ENCODE assay signal across 6 cellular contexts in the genomic region with DNA sequence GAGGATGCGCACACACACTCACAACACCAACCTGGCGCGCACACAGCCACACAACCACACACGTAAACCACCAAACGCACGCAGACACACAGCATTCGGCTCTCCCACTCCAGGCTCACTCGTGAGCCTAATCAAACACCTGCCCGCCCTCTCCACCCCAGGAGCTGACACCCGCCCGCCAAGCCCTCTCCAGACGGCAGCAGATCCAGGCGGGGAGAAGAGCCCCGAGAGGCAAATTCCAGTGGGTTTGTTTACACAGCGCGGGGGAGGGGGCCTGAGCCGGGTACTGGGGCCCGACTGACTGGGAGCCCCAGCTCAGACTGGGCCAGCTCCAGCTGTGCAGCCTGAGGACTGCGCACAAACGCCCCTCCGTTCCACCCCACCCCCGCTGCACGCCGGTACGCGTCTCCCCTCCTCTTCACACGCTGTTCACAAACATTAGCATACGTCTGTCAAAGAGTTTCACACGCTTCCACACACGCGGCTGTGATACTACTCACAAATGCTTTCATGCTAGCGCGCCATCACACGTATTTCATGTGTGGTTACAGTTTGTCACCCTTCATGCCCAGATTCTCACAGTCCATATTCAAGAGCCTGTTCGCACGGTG. TPM values are rescaled to one million over a fixed set of nuclear protein-coding genes. Genes with fewer than 3 reads are reported as not detected.
DNase-seq lines count a peak whose midpoint lies in the region; ATAC-seq and TF ChIP-seq lines count a peak whose summit lies in the region.

No MANE protein-coding gene starts in this region.

- ATAC-seq in CD4-positive, CD25-positive, alpha-beta regulatory T cell (ENCODE audit: low read depth in 2 of 2): peak; percentile 60 to 63
- no peak for ATAC-seq in GM19467 (IDR thresholded peaks at IDR 0.05; ENCODE audit: unreplicated experiment)

- H3K27me3 ChIP-seq in CD4-positive, CD25-positive, alpha-beta regulatory T cell (ENCODE audit: control insufficient read depth, insufficient read depth, low read length): peaks cover 9% of the 10 kb centered on the region
- H3K27me3 ChIP-seq in mammary epithelial cell (ENCODE audit: insufficient read depth, low read length): no peaks in the 10 kb centered on the region
- H3K27me3 ChIP-seq in mucosa of stomach (ENCODE audit: control insufficient read depth, insufficient read depth, low read length): no peaks in the 10 kb centered on the region

- 19% methylated on average over 14 of the region's 36 CpGs for WGBS in mammary epithelial cell (ENCODE audit: low coverage, missing lambda C conversion rate)

- H3K9ac ChIP-seq in mammary epithelial cell (ENCODE audit: insufficient read depth, low read length): peak overlapping the region; percentile 56
- peak overlapping the region; percentile 67 for H3K9ac ChIP-seq in mucosa of stomach (ENCODE audit: low read length)

- peaks cover 34% of the 10 kb centered on the region for H3K79me2 ChIP-seq in mammary epithelial cell (ENCODE audit: insufficient read depth, low read length)

- no peak for TF ChIP-seq CTCF in mammary epithelial cell (conservative IDR thresholded peaks at IDR 0.05 in 1 of 2, IDR thresholded peaks at IDR 0.05 in 1 of 2; ENCODE audit: extremely low read depth in 1 of 2, insufficient read depth in 1 of 2, low read depth in 1 of 2, low read length in 2 of 2)

- H3K36me3 Mint-ChIP-seq in CD4-positive, CD25-positive, alpha-beta regulatory T cell: no peaks in the 10 kb centered on the region

- peak overlapping the region; percentile 75 to 94 (median 87) for H3K4me3 Mint-ChIP-seq in CD4-positive, CD25-positive, alpha-beta regulatory T cell

- H2AFZ ChIP-seq in mammary epithelial cell (ENCODE audit: low read depth, low read length): peak overlapping the region; percentile 93

- DNase-seq in CD4-positive, CD25-positive, alpha-beta regulatory T cell: peak in 2 of 3 donors; percentile 40 to 61
- DNase-seq in NCI-H510A treated with DMSO at 0.1 percent for 48 hours (lab: John Stamatoyannopoulos, UW) (peak; percentile 53), mammary epithelial cell (no peak)
- DNase-seq in NK-92 treated with Interleukin-12 subunit alpha and Interleukin-12 subunit beta, amount 100 ng/mL, for 24 hours (lab: John Stamatoyannopoulos, UW): no peak

- no peaks in the 10 kb centered on the region for H3K36me3 ChIP-seq in CD4-positive, CD25-positive, alpha-beta regulatory T cell (ENCODE audit: control insufficient read depth, insufficient read depth, low read length)
- H3K36me3 ChIP-seq in mammary epithelial cell (ENCODE audit: insufficient read depth, low read length) (peaks cover 5% of the 10 kb centered on the region), mucosa of stomach (ENCODE audit: control insufficient read depth, insufficient read depth, low read length) (peaks cover under 1% of the 10 kb centered on the region)

- H3K27me3 Mint-ChIP-seq in CD4-positive, CD25-positive, alpha-beta regulatory T cell: peaks cover 69% of the 10 kb centered on the region

- in situ Hi-C loops in mammary epithelial cell (cut with MboI; ENCODE audit: low sequenced_read_pairs in 2 of 2): no loop called here

- peak overlapping the region; percentile 100 for H3K4me2 ChIP-seq in mammary epithelial cell (ENCODE audit: insufficient read depth, low read depth, low read length)

- H3K9me3 Mint-ChIP-seq in CD4-positive, CD25-positive, alpha-beta regulatory T cell: no peaks in the 10 kb centered on the region

- CTCF ChIA-PET in mammary epithelial cell (lab: Charles Lee; ENCODE audit: low non-redundant PET): no interaction called here

- BruUV-seq in mammary epithelial cell (replicated peaks; lab: Mats Ljungman, UMichigan): no TSS peak

- no peak overlapping the region for H3K27ac ChIP-seq in CD4-positive, CD25-positive, alpha-beta regulatory T cell (ENCODE audit: insufficient read depth, low read length, poor library complexity, severe bottlenecking)
- H3K27ac ChIP-seq in mammary epithelial cell (ENCODE audit: insufficient read depth, low read depth, low read length): peak overlapping the region; percentile 46

- no peaks in the 10 kb centered on the region for H3K9me3 ChIP-seq in CD4-positive, CD25-positive, alpha-beta regulatory T cell (ENCODE audit: control insufficient read depth in 2 of 2, low read length in 2 of 2)
- H3K9me3 ChIP-seq in mammary epithelial cell (replicated peaks; ENCODE audit: insufficient read depth, low read length) (no peaks in the 10 kb centered on the region), mucosa of stomach (ENCODE audit: control insufficient read depth, low read length) (no peaks in the 10 kb centered on the region)

- peak overlapping the region in 2 of 3 donors; percentile 23 to 49 for H3K27ac Mint-ChIP-seq in CD4-positive, CD25-positive, alpha-beta regulatory T cell

- H4K20me1 ChIP-seq in mammary epithelial cell (ENCODE audit: insufficient read depth, low read length): no peaks in the 10 kb centered on the region

- H3K4me1 ChIP-seq in CD4-positive, CD25-positive, alpha-beta regulatory T cell (ENCODE audit: control insufficient read depth, insufficient read depth, low read length, poor library complexity, severe bottlenecking): peaks cover 35% of the 10 kb centered on the region
- H3K4me1 ChIP-seq in mammary epithelial cell (ENCODE audit: insufficient read depth, low read length) (peaks cover 60% of the 10 kb centered on the region), mucosa of stomach (ENCODE audit: control insufficient read depth, insufficient read depth, low read length) (peaks cover 58% of the 10 kb centered on the region)

- intact Hi-C loops in mammary epithelial cell (cut with micrococcal nuclease): loop anchor here (1.0 kb wide), 1 partner anchor 10 kb away; no protein-coding TSS in a partner anchor

- H3K4me3 ChIP-seq in CD4-positive, CD25-positive, alpha-beta regulatory T cell (ENCODE audit: low read depth, low read length): peak overlapping the region; percentile 50
- H3K4me3 ChIP-seq in mammary epithelial cell (replicated peaks in 1 of 3; ENCODE audit: insufficient read depth in 1 of 3, low read depth in 2 of 3, low read length in 3 of 3) (peak overlapping the region; percentile 44 to 89 (median 66)), mucosa of stomach (ENCODE audit: low read length) (peak overlapping the region; percentile 34)

- H3K4me1 Mint-ChIP-seq in CD4-positive, CD25-positive, alpha-beta regulatory T cell: peaks cover 0 to 41% (median 18%) of the 10 kb centered on the region in 4 donors

- dilution Hi-C loops in mammary epithelial cell (cut with HindIII; ENCODE audit: low sequenced_read_pairs): no loop called here

RNA-seq across cellular contexts. Expression of a gene that starts 1.1 kb away (rescaled TPM):
- total RNA-seq in CD4-positive, CD25-positive, alpha-beta regulatory T cell: 0.30 TPM
- 1 to 10 TPM; 1.4 to 6.8 (median 3.3) TPM for polyA plus RNA-seq in CD4-positive, CD25-positive, alpha-beta regulatory T cell
- total RNA-seq in mammary epithelial cell: 10 to 100 TPM; 21.5 to 54.0 TPM
- polyA plus RNA-seq in mammary epithelial cell: 28.8 TPM
- polyA minus RNA-seq in mammary epithelial cell: 13.7 TPM

RNA-seq across cellular contexts. Expression of a gene that starts 9.1 kb away (rescaled TPM):
- 24.1 TPM for total RNA-seq in CD4-positive, CD25-positive, alpha-beta regulatory T cell
- 10 to 100 TPM; 45.1 to 59.3 (median 46.0) TPM for polyA plus RNA-seq in CD4-positive, CD25-positive, alpha-beta regulatory T cell
- total RNA-seq in mammary epithelial cell: 10 to 100 TPM; 31.3 to 40.2 TPM
- 54.8 TPM for polyA plus RNA-seq in mammary epithelial cell
- polyA minus RNA-seq in mammary epithelial cell: 47.1 TPM

RNA-seq across cellular contexts. Expression of a gene that starts 13.7 kb away (rescaled TPM):
- total RNA-seq in CD4-positive, CD25-positive, alpha-beta regulatory T cell: 28.1 TPM
- polyA plus RNA-seq in CD4-positive, CD25-positive, alpha-beta regulatory T cell: 100 to 1,000 TPM in 3 of 4 donors, 10 to 100 TPM in 1; 98.3 to 116 (median 101) TPM
- 10 to 100 TPM; 27.2 to 67.9 TPM for total RNA-seq in mammary epithelial cell
- polyA plus RNA-seq in mammary epithelial cell: 76.4 TPM
- 1.8 TPM for polyA minus RNA-seq in mammary epithelial cell

RNA-seq across cellular contexts. Expression of a gene that starts 46.5 kb away (rescaled TPM):
- 122 TPM for total RNA-seq in CD4-positive, CD25-positive, alpha-beta regulatory T cell
- 100 to 1,000 TPM; 468 to 537 (median 507) TPM for polyA plus RNA-seq in CD4-positive, CD25-positive, alpha-beta regulatory T cell
- total RNA-seq in mammary epithelial cell: 100 to 1,000 TPM in 1 of 2 donors, 10 to 100 TPM in 1; 62.7 to 177 TPM
- polyA plus RNA-seq in mammary epithelial cell: 188 TPM
- 164 TPM for polyA minus RNA-seq in mammary epithelial cell

RNA-seq across cellular contexts. Expression of a gene that starts 47.0 kb away (rescaled TPM):
- 6.1 TPM for total RNA-seq in CD4-positive, CD25-positive, alpha-beta regulatory T cell
- polyA plus RNA-seq in CD4-positive, CD25-positive, alpha-beta regulatory T cell: 1 to 10 TPM in 2 of 4 donors, under 1 TPM in 2; 0.44 to 1.6 (median 0.78) TPM
- 1 to 10 TPM; 5.0 to 5.2 TPM for total RNA-seq in mammary epithelial cell
- polyA plus RNA-seq in mammary epithelial cell: 2.0 TPM
- polyA minus RNA-seq in mammary epithelial cell: 0.67 TPM

Comparison
In these comparisons a context has a peak if more than half of its experiments do, and no peak if none do; other contexts are left out.
1. DNase-seq: peak in CD4-positive, CD25-positive, alpha-beta regulatory T cell (2 of 3) and NCI-H510A treated with DMSO at 0.1 percent for 48 hours (single experiment); none in mammary epithelial cell (single experiment) and NK-92 treated with Interleukin-12 subunit alpha and Interleukin-12 subunit beta, amount 100 ng/mL, for 24 hours (single experiment).
2. RNA of a gene that starts 1.1 kb away (total RNA-seq): 21.5 to 54.0 TPM in mammary epithelial cell; 0.30 TPM in CD4-positive, CD25-positive, alpha-beta regulatory T cell (single experiment); every median in the first group is over 10 times any median in the second.
3. Peak in every context shown above with its lines, with median percentiles within 50 percentile points of each other: H3K4me3 ChIP-seq.